In genomic region chr11:72712168-72712721, GRCh38 we compare ENCODE assay signal across 11 cellular contexts. TPM values are rescaled to one million over a fixed set of nuclear protein-coding genes. Genes with fewer than 3 reads are reported as not detected.
DNase-seq lines count a peak whose midpoint lies in the region; ATAC-seq and TF ChIP-seq lines count a peak whose summit lies in the region.
"Had no signal": no experiment of that assay in that cellular context is flagged by ENCODE, and none has a peak within 500 bp of the region (broad histone marks: within the 10 kb centered on the region; RNA-seq: fewer than 3 reads in every experiment).

No MANE protein-coding gene starts in this region.

- H3K4me1 Mint-ChIP-seq in GM23338: peaks cover 25% of the 10 kb centered on the region

- no peak overlapping the region for H3K27ac ChIP-seq in GM23338 (ENCODE audit: low read depth)
- no peak overlapping the region for H3K27ac ChIP-seq in body of pancreas

- no peaks in the 10 kb centered on the region for H3K9me3 ChIP-seq in body of pancreas
- H3K9me3 ChIP-seq: MG63 had no signal

- H3K4me1 ChIP-seq in GM23338 (ENCODE audit: insufficient read depth): no peaks in the 10 kb centered on the region
- H3K4me1 ChIP-seq in body of pancreas: peaks cover 19% of the 10 kb centered on the region

- ATAC-seq in GM23338 (peak; percentile 11; the same call in 2 of the 3 replicates), body of pancreas (peak; percentile 29), left colon (peak; percentile 32), HG02610 (IDR thresholded peaks at IDR 0.05; ENCODE audit: unreplicated experiment) (no peak)

- WGBS in body of pancreas, 2 donors: 52 to 73% methylated on average over 17 to 25 of the region's 26 CpGs

- intact Hi-C loops in body of pancreas (cut with DNase I): no loop called here
- intact Hi-C loops in left colon (cut with DNase I, micrococcal nuclease): no loop called here

- H3F3A ChIP-seq in GM23338 (replicated peaks; ENCODE audit: low read depth): no peaks in the 10 kb centered on the region

- no peak overlapping the region for H3K4me3 Mint-ChIP-seq in GM23338
- H3K4me3 Mint-ChIP-seq: CD8-positive, alpha-beta memory T cell had no signal

- peaks cover 26% of the 10 kb centered on the region for H4K20me1 ChIP-seq in GM23338 (replicated peaks; ENCODE audit: insufficient read depth)

- H3K4me3 ChIP-seq in GM23338 (no peak overlapping the region), body of pancreas (no peak overlapping the region)
- H3K4me3 ChIP-seq: MG63 had no signal

- no peaks in the 10 kb centered on the region for H3K27me3 ChIP-seq in GM23338 (ENCODE audit: insufficient read depth)
- no peaks in the 10 kb centered on the region for H3K27me3 ChIP-seq in body of pancreas
- H3K27me3 ChIP-seq: MG63 had no signal

- TF ChIP-seq CTCF in GM23338 (conservative IDR thresholded peaks at IDR 0.05; ENCODE audit: low read depth in 2 of 2) (no peak), body of pancreas (IDR thresholded peaks at IDR 0.05) (no peak)

- H3K9me2 ChIP-seq in GM23338 (ENCODE audit: insufficient read depth): no peaks in the 10 kb centered on the region

- H3K36me3 Mint-ChIP-seq in GM23338 (ENCODE audit: low read depth): peaks cover 22% of the 10 kb centered on the region

- H3K4me2 ChIP-seq in GM23338: no peak overlapping the region

- H3K9me3 Mint-ChIP-seq in GM23338: no peaks in the 10 kb centered on the region; the same call in 2 of the 3 replicates
- H3K9me3 Mint-ChIP-seq: CD8-positive, alpha-beta memory T cell had no signal

- DNase-seq in GM23338 (ENCODE audit: low spot score): no peak
- DNase-seq in body of pancreas: peak in 1 of 4 donors; percentile 77
- DNase-seq in left colon: peak; percentile 46 to 61
- DNase-seq in retina: peak; percentile 44
- no peak for DNase-seq in kidney tubule cell (ENCODE audit: low spot score)
- DNase-seq in GM19240 (ENCODE audit: insufficient read length, low spot score): no peak
- DNase-seq in epidermal melanocyte (ENCODE audit: insufficient read length, low spot score): no peak
- DNase-seq: CD8-positive, alpha-beta memory T cell; MG63; stimulated activated CD4-positive, alpha-beta T cell treated with anti-CD3 and anti-CD28 coated beads, Interleukin-1b, Interleukin-23, amount 100 ng/mL, for 48 hours had no signal

- H3K27ac Mint-ChIP-seq in GM23338: peak overlapping the region; percentile 31; the same call in 1 of the 2 replicates

- no peak for TF ChIP-seq POLR2A in body of pancreas (IDR thresholded peaks at IDR 0.05)

- no peaks in the 10 kb centered on the region; the same call in 1 of the 2 replicates for H3K36me3 ChIP-seq in GM23338 (ENCODE audit: insufficient read depth)
- H3K36me3 ChIP-seq in body of pancreas (replicated peaks in 1 of 2; ENCODE audit: insufficient read depth in 1 of 2, low read depth in 2 of 2): peaks cover 0 to 16% of the 10 kb centered on the region in 2 donors
- H3K36me3 ChIP-seq: MG63 had no signal

- peaks cover 8% of the 10 kb centered on the region for H3K27me3 Mint-ChIP-seq in GM23338 (ENCODE audit: insufficient read depth, low read depth, poor library complexity)
- H3K27me3 Mint-ChIP-seq: CD8-positive, alpha-beta memory T cell had no signal

- no peak overlapping the region for H2AFZ ChIP-seq in GM23338

- H3K79me2 ChIP-seq in GM23338 (replicated peaks; ENCODE audit: insufficient read depth): peaks cover 4% of the 10 kb centered on the region; the same call in 1 of the 2 replicates

TF ChIP-seq in GM23338, 12 proteins besides CTCF, POLR2A, EP300 and RAD21 (continues in another document):
- TF ChIP-seq STAT1 (IDR thresholded peaks at IDR 0.05; ENCODE audit: unreplicated experiment) (no peak), POLR2AphosphoS5 (IDR thresholded peaks at IDR 0.05; ENCODE audit: low read depth) (no peak), ZNF114 (CRISPR knock-in tag; IDR thresholded peaks at IDR 0.05) (no peak), ETS1 (IDR thresholded peaks at IDR 0.05) (no peak), EZH2phosphoT487 (IDR thresholded peaks at IDR 0.05; ENCODE audit: unreplicated experiment) (no peak), ZNF462 (CRISPR knock-in tag; IDR thresholded peaks at IDR 0.05) (no peak), JUNB (IDR thresholded peaks at IDR 0.05; ENCODE audit: unreplicated experiment) (no peak), EZH2 (IDR thresholded peaks at IDR 0.05; ENCODE audit: low read depth, unreplicated experiment) (no peak), NANOG (IDR thresholded peaks at IDR 0.05; ENCODE audit: borderline replicate concordance) (no peak), ZNF331 (CRISPR knock-in tag; IDR thresholded peaks at IDR 0.05; ENCODE audit: low read depth) (no peak)

RNA-seq across cellular contexts. Expression of gene PDE2A, which starts 38.0 kb away (rescaled TPM):
- 8.2 and 16.2 TPM in 2 replicates for total RNA-seq in GM23338 (2014; rRNA removed; shearing (Covaris generic))
- 4.1 and 4.3 TPM in 2 replicates for polyA plus RNA-seq in GM23338 (2016; fragmentation: Nextera tagmentation; extraction: Ambion mirVana)
- total RNA-seq in body of pancreas (10 to 100 TPM in 1 of 2 donors, 1 to 10 TPM in 1; 7.0 to 29.3 TPM), left colon (10 to 100 TPM in 1 of 2 donors, 1 to 10 TPM in 1; 6.6 to 10.4 TPM)

RNA-seq across cellular contexts. Expression of gene ARAP1, which starts 40.0 kb away (rescaled TPM):
- 110 and 116 TPM in 2 replicates for total RNA-seq in GM23338 (2014; rRNA removed; shearing (Covaris generic))
- 21.4 and 24.5 TPM in 2 replicates for polyA plus RNA-seq in GM23338 (2016; fragmentation: Nextera tagmentation; extraction: Ambion mirVana)
- 100 to 1,000 TPM in 1 of 2 donors, 10 to 100 TPM in 1; 63.3 to 208 TPM for total RNA-seq in body of pancreas
- 10 to 100 TPM; 62.5 to 69.1 TPM for total RNA-seq in left colon

Comparison
In these comparisons a context has a peak if more than half of its experiments do, and no peak if none do; other contexts are left out.
1. DNase-seq: peak in left colon (2 of 2) and retina (single experiment); none in GM23338 (single experiment), kidney tubule cell (single experiment), GM19240 (single experiment) and epidermal melanocyte (single experiment).